ENCODE assay signal across 8 cellular contexts in the genomic region with DNA sequence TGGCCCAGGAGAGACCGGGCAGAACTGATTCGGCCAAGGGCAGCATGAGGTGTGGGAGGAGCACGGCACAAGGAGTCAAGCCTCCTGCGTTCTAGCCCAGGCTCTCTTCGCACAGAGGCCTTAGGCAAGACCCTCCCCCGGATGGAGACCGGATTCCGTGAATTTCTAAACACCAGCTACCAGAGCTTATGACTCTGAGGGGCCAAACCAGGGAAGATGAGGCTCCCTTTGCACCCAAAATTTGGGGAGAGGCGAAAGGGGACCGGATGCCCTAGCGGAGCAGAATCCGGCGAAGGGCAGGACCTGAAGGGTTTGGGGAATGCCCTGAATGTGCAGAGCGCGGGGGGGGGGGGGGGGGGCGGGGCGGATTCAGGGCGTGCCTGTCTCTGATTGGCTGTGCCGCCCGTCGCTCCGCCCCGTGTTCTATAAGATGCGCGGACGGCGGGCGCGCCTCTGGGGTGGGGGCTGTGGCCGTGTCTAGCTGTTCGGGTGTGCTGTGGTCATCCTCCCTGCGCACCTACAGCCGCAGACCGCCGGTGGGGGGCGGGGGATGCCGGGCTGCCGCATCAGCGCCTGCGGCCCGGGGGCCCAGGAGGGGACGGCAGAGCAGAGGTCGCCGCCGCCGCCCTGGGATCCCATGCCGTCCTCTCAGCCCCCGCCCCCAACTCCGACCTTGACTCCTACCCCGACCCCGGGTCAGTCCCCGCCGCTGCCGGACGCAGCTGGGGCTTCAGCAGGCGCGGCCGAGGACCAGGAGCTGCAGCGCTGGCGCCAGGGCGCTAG. TPM values are rescaled to one million over a fixed set of nuclear protein-coding genes. Genes with fewer than 3 reads are reported as not detected.
A peak's percentile ranks its signal among the peaks of the same experiment; 100 is the strongest.
DNase-seq lines count a peak whose midpoint lies in the region; ATAC-seq and TF ChIP-seq lines count a peak whose summit lies in the region.

A gene with protein sequence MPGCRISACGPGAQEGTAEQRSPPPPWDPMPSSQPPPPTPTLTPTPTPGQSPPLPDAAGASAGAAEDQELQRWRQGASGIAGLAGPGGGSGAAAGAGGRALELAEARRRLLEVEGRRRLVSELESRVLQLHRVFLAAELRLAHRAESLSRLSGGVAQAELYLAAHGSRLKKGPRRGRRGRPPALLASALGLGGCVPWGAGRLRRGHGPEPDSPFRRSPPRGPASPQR (plus strand): TSS at position 456 of the 783 bp plus-strand sequence. CDS start 95 bp downstream, at position 551.

- no peaks in the 10 kb centered on the region for H3K36me3 ChIP-seq in trophoblast cell (ENCODE audit: control insufficient read depth in 1 of 2, insufficient read depth in 2 of 2, low read length in 2 of 2)
- no peaks in the 10 kb centered on the region for H3K36me3 ChIP-seq in tibial nerve

- H2BK120ac ChIP-seq in trophoblast cell (ENCODE audit: insufficient read depth, low read length, poor library complexity) = peak within 1 kb of the TSS; percentile 58

- peak; percentile 51 for ATAC-seq in activated naive CD8-positive, alpha-beta T cell treated with anti-CD3 and anti-CD28 coated beads, Interleukin-2, amount 10 ng/mL, durations not matched to agents 7 days and 5 days (ENCODE audit: low read depth)
- ATAC-seq in Right ventricle myocardium superior (ENCODE audit: poor library complexity) = peak; percentile 76

- no CpG with 5 or more reads among the region's 61 CpGs for WGBS in trophoblast cell (ENCODE audit: extremely low coverage, insufficient coverage, insufficient read length)
- 1% methylated on average over 51 to 55 of the region's 61 CpGs for WGBS in tibial nerve, 2 donors

- H3K27me3 ChIP-seq in trophoblast cell (ENCODE audit: insufficient read depth, low read length) (peaks cover 4% of the 10 kb centered on the region), tibial nerve (peaks cover 0 to 55% of the 10 kb centered on the region in 2 donors)

- H3K14ac ChIP-seq in trophoblast cell (ENCODE audit: low read length) = peak within 1 kb of the TSS; percentile 14

- no peak within 1 kb of the TSS for H4K91ac ChIP-seq in trophoblast cell (ENCODE audit: low read depth, low read length)

- POLR2A ChIA-PET in activated naive CD8-positive, alpha-beta T cell treated with anti-CD3 and anti-CD28 coated beads, Interleukin-2, amount 10 ng/mL, durations not matched to agents 7 days and 5 days (lab: Charles Lee) = interaction anchor here (1.0 kb wide), 2 partner anchors 18 to 51 kb away, joined by 3 to 4 read pairs; no protein-coding TSS in a partner anchor

- H3K27me3 Mint-ChIP-seq in activated naive CD8-positive, alpha-beta T cell treated with anti-CD3 and anti-CD28 coated beads, Interleukin-2, amount 10 ng/mL, durations not matched to agents 7 days and 5 days = peaks cover 73% of the 10 kb centered on the region

- no peaks in the 10 kb centered on the region for H3K9me3 Mint-ChIP-seq in activated naive CD8-positive, alpha-beta T cell treated with anti-CD3 and anti-CD28 coated beads, Interleukin-2, amount 10 ng/mL, durations not matched to agents 7 days and 5 days

- no peak for TF ChIP-seq RAD21 in Ishikawa (IDR thresholded peaks at IDR 0.05; ENCODE audit: low read depth)

- no peak within 1 kb of the TSS for H2AK5ac ChIP-seq in trophoblast cell (ENCODE audit: low read length)

- no peaks in the 10 kb centered on the region for H3K36me3 Mint-ChIP-seq in activated naive CD8-positive, alpha-beta T cell treated with anti-CD3 and anti-CD28 coated beads, Interleukin-2, amount 10 ng/mL, durations not matched to agents 7 days and 5 days

- peak within 1 kb of the TSS; percentile 77 for H2AFZ ChIP-seq in trophoblast cell (ENCODE audit: insufficient read depth, low read length, poor library complexity)

- H3K27ac ChIP-seq in trophoblast cell (ENCODE audit: low read depth, low read length) = no peak within 1 kb of the TSS
- peak within 1 kb of the TSS in 3 of 4 donors; percentile 48 to 77 (median 58) for H3K27ac ChIP-seq in tibial nerve

- peaks cover 13% of the 10 kb centered on the region for H3K4me1 Mint-ChIP-seq in activated naive CD8-positive, alpha-beta T cell treated with anti-CD3 and anti-CD28 coated beads, Interleukin-2, amount 10 ng/mL, durations not matched to agents 7 days and 5 days

- H3K4me3 Mint-ChIP-seq in activated naive CD8-positive, alpha-beta T cell treated with anti-CD3 and anti-CD28 coated beads, Interleukin-2, amount 10 ng/mL, durations not matched to agents 7 days and 5 days = peak within 1 kb of the TSS; percentile 80

- H3K4me2 ChIP-seq in trophoblast cell (ENCODE audit: low read length) = peak within 1 kb of the TSS; percentile 95

- peak within 1 kb of the TSS; percentile 37 for H4K12ac ChIP-seq in trophoblast cell (ENCODE audit: low read depth, low read length)

- TF ChIP-seq CTCF in tibial nerve (IDR thresholded peaks at IDR 0.05) = no peak

- no peak within 1 kb of the TSS for H3K27ac Mint-ChIP-seq in activated naive CD8-positive, alpha-beta T cell treated with anti-CD3 and anti-CD28 coated beads, Interleukin-2, amount 10 ng/mL, durations not matched to agents 7 days and 5 days

- peaks cover 3% of the 10 kb centered on the region for H3K79me2 ChIP-seq in trophoblast cell (ENCODE audit: control insufficient read depth, insufficient read depth, low read length, poor library complexity)

- peak in 1 of 2 donors; percentile 58 for TF ChIP-seq POLR2A in tibial nerve (IDR thresholded peaks at IDR 0.05)

- intact Hi-C loops in Right ventricle myocardium superior (cut with DNase I) = no loop called here

- H3K4me1 ChIP-seq in trophoblast cell (ENCODE audit: control insufficient read depth in 1 of 2, insufficient read depth in 2 of 2, low read length in 2 of 2) (peaks cover 9 to 16% of the 10 kb centered on the region in 2 experiments), tibial nerve (peaks cover 0 to 40% (median 17%) of the 10 kb centered on the region in 4 donors)

- H3K79me1 ChIP-seq in trophoblast cell (ENCODE audit: low read length) = peaks cover 6% of the 10 kb centered on the region

- H3K9me3 ChIP-seq in trophoblast cell (ENCODE audit: insufficient read depth, low read depth, low read length) = no peaks in the 10 kb centered on the region
- no peaks in the 10 kb centered on the region for H3K9me3 ChIP-seq in tibial nerve

- TF ChIP-seq EP300 in Ishikawa (IDR thresholded peaks at IDR 0.05; ENCODE audit: borderline replicate concordance) (no peak), tibial nerve (IDR thresholded peaks at IDR 0.05) (peak in 1 of 2 donors; percentile 70)

- H3K4ac ChIP-seq in trophoblast cell (ENCODE audit: low read depth, low read length) = no peak within 1 kb of the TSS

- H2BK5ac ChIP-seq in trophoblast cell (ENCODE audit: low read depth, low read length, poor library complexity) = no peak within 1 kb of the TSS

- H2BK12ac ChIP-seq in trophoblast cell (ENCODE audit: low read length) = no peak within 1 kb of the TSS

- peak within 1 kb of the TSS; percentile 20 for H3K9ac ChIP-seq in trophoblast cell (ENCODE audit: low read length)

- peak; percentile 52 for DNase-seq in NCI-H1436 (lab: John Stamatoyannopoulos, UW)
- DNase-seq in NCI-H1436 treated with DMSO at 0.1 percent for 48 hours (lab: John Stamatoyannopoulos, UW) = no peak
- DNase-seq in SKM-1 (lab: John Stamatoyannopoulos, UW; ENCODE audit: unreplicated experiment) = peak; percentile 74
- DNase-seq in activated naive CD8-positive, alpha-beta T cell treated with anti-CD3 and anti-CD28 coated beads, Interleukin-2, amount 10 ng/mL, durations not matched to agents 7 days and 5 days = peak; percentile 75
- peak; percentile 89 for DNase-seq in Right ventricle myocardium superior
- DNase-seq in trophoblast cell = peak; percentile 37 to 53
- DNase-seq in tibial nerve (ENCODE audit: low spot score in 2 of 2) = peak; percentile 50 to 61

- H3K23ac ChIP-seq in trophoblast cell (ENCODE audit: low read length) = no peak within 1 kb of the TSS

- peak within 1 kb of the TSS; percentile 19 for H4K8ac ChIP-seq in trophoblast cell (ENCODE audit: low read depth, low read length)

- peak within 1 kb of the TSS; percentile 76 for H3K4me3 ChIP-seq in trophoblast cell (ENCODE audit: low read depth, low read length)
- peak within 1 kb of the TSS; percentile 54 to 73 (median 64) for H3K4me3 ChIP-seq in tibial nerve

- peak within 1 kb of the TSS; percentile 67 for H3K18ac ChIP-seq in trophoblast cell (ENCODE audit: low read length)

TF ChIP-seq in Ishikawa, 13 proteins besides CTCF, POLR2A, EP300 and RAD21:
- no peak for TF ChIP-seq FOXM1 (IDR thresholded peaks at IDR 0.05; ENCODE audit: borderline replicate concordance, low read depth)
- TF ChIP-seq YY1 (IDR thresholded peaks at IDR 0.05; ENCODE audit: low read depth) = 0 out of 2 replicates have a peak, but pooled peaks have one; percentile 22
- TF ChIP-seq, protein P1, sequence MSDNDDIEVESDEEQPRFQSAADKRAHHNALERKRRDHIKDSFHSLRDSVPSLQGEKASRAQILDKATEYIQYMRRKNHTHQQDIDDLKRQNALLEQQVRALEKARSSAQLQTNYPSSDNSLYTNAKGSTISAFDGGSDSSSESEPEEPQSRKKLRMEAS (IDR thresholded peaks at IDR 0.05) = 0 out of 2 replicates have a peak, but pooled peaks have one; percentile 4
- peak; percentile 22; the same call in 1 of the 2 replicates for TF ChIP-seq TEAD4 (IDR thresholded peaks at IDR 0.05)

RNA-seq across cellular contexts. Expression of the gene that starts here (rescaled TPM):
- not detected for total RNA-seq in activated naive CD8-positive, alpha-beta T cell treated with anti-CD3 and anti-CD28 coated beads, Interleukin-2, amount 10 ng/mL, durations not matched to agents 7 days and 5 days
- total RNA-seq in Right ventricle myocardium superior (31.7 TPM), tibial nerve (10 to 100 TPM; 15.0 to 55.7 (median 52.4) TPM)
- 1.8 and 2.3 TPM in 2 replicates for polyA plus RNA-seq in trophoblast cell (2013)

Comparison
In these comparisons a context has a peak if more than half of its experiments do, and no peak if none do; other contexts are left out.
1. RNA of the gene that starts here (total RNA-seq): 15.0 to 55.7 TPM in tibial nerve and 31.7 TPM in Right ventricle myocardium superior (single experiment); not detected in activated naive CD8-positive, alpha-beta T cell treated with anti-CD3 and anti-CD28 coated beads, Interleukin-2, amount 10 ng/mL, durations not matched to agents 7 days and 5 days; every median in the first group is over 10 times any median in the second.
2. Peak in DNase-seq and ATAC-seq in activated naive CD8-positive, alpha-beta T cell treated with anti-CD3 and anti-CD28 coated beads, Interleukin-2, amount 10 ng/mL, durations not matched to agents 7 days and 5 days; RNA of the gene not detected or under 1 TPM.